Comparison of ENCODE assay signal across 18 cellular contexts in genomic region chr18:27952741-27953140, GRCh38.
A peak's percentile ranks its signal among the peaks of the same experiment; 100 is the strongest.
DNase-seq lines count a peak whose midpoint lies in the region; ATAC-seq, FAIRE-seq and TF ChIP-seq lines count a peak whose summit lies in the region.
"Had no signal": no experiment of that assay in that cellular context is flagged by ENCODE, and none has a peak within 500 bp of the region (broad histone marks: within the 10 kb centered on the region; RNA-seq: fewer than 3 reads in every experiment).

No MANE protein-coding gene starts in this region.

- ATAC-seq in HepG2 (no peak), right lobe of liver (no peak), HG02623 (IDR thresholded peaks at IDR 0.05; ENCODE audit: unreplicated experiment) (no peak), HG02852 (IDR thresholded peaks at IDR 0.05; ENCODE audit: unreplicated experiment) (no peak)
- ATAC-seq: CD8-positive, alpha-beta T cell had no signal

- DNase-seq in HepG2 (ENCODE audit: low spot score) (peak; percentile 16), right lobe of liver (no peak), LoVo (ENCODE audit: low spot score) (peak; percentile 18), dorsolateral prefrontal cortex (no peak), smooth muscle cell (lab: John Stamatoyannopoulos, UW; ENCODE audit: unreplicated experiment) (no peak), head of caudate nucleus (no peak)
- DNase-seq: CD8-positive, alpha-beta T cell; COR-L47; GDM1; H9; KG1 had no signal

- no peaks in the 10 kb centered on the region for H4K20me1 ChIP-seq in HepG2 (ENCODE audit: insufficient read depth, low read length)
- no peaks in the 10 kb centered on the region for H4K20me1 ChIP-seq in smooth muscle cell (ENCODE audit: low read depth)
- H4K20me1 ChIP-seq: BLaER1 treated with 17β-estradiol and CSF1 and Interleukin-3, amounts not matched to agents 10 nM and 100 nM had no signal

- H3K36me3 ChIP-seq in HepG2 (replicated peaks in 1 of 2; ENCODE audit: control insufficient read depth in 1 of 2, insufficient read depth in 2 of 2, low read length in 2 of 2) (peaks cover 6% of the 10 kb centered on the region in 2 experiments; a peak in 3 of 5 replicates), right lobe of liver (peaks cover 0 to 7% (median 0%) of the 10 kb centered on the region in 4 donors), smooth muscle cell (ENCODE audit: low read depth) (peaks cover 6% of the 10 kb centered on the region)
- H3K36me3 ChIP-seq: BLaER1 treated with 17β-estradiol and CSF1 and Interleukin-3, amounts not matched to agents 10 nM and 100 nM had no signal

- H3K9ac ChIP-seq in HepG2 (ENCODE audit: insufficient read depth, low read depth, low read length) (no peak overlapping the region), smooth muscle cell (ENCODE audit: low read depth) (no peak overlapping the region)
- H3K9ac ChIP-seq: BLaER1 treated with 17β-estradiol and CSF1 and Interleukin-3, amounts not matched to agents 10 nM and 100 nM had no signal

- intact Hi-C loops in HepG2 (cut with micrococcal nuclease; ENCODE audit: unreplicated experiment): no loop called here
- intact Hi-C loops in right lobe of liver (cut with DNase I): no loop called here
- intact Hi-C loops in dorsolateral prefrontal cortex (cut with DNase I): no loop called here
- intact Hi-C loops in head of caudate nucleus (cut with DNase I): no loop called here

- no peak for TF ChIP-seq RAD21 in HepG2 (CRISPR knock-in tag; IDR thresholded peaks at IDR 0.05)

- BruUV-seq in HepG2 (replicated peaks; lab: Mats Ljungman, UMichigan): no TSS peak

- CTCF ChIA-PET in HepG2 (lab: Yijun Ruan, JAX; ENCODE audit: low intra/inter-chr PET ratio, low total read pairs): no interaction called here

- H2AFZ ChIP-seq in HepG2 (ENCODE audit: low read length) (no peak overlapping the region), smooth muscle cell (ENCODE audit: low read depth) (no peak overlapping the region)

- TF ChIP-seq EP300 in HepG2 (IDR thresholded peaks at IDR 0.05; ENCODE audit: low read depth in 2 of 2, low read length in 2 of 2): no peak
- TF ChIP-seq EP300 in HepG2 (CRISPR knock-in tag; IDR thresholded peaks at IDR 0.05; ENCODE audit: borderline replicate concordance): no peak

- POLR2A ChIA-PET in HepG2 (lab: Yijun Ruan, JAX): no interaction called here

- H3F3A ChIP-seq in smooth muscle cell (ENCODE audit: low read depth): peaks cover 30% of the 10 kb centered on the region

- H3K27me3 ChIP-seq in HepG2 (ENCODE audit: control insufficient read depth in 1 of 2, insufficient read depth in 2 of 2, low read length in 2 of 2) (no peaks in the 10 kb centered on the region), right lobe of liver (no peaks in the 10 kb centered on the region), dorsolateral prefrontal cortex (no peaks in the 10 kb centered on the region), smooth muscle cell (ENCODE audit: low read depth) (no peaks in the 10 kb centered on the region)
- H3K27me3 ChIP-seq: BLaER1 treated with 17β-estradiol and CSF1 and Interleukin-3, amounts not matched to agents 10 nM and 100 nM had no signal

- H3K9me3 ChIP-seq in HepG2 (ENCODE audit: low read length) (no peaks in the 10 kb centered on the region), right lobe of liver (no peaks in the 10 kb centered on the region), smooth muscle cell (replicated peaks; ENCODE audit: low read depth) (no peaks in the 10 kb centered on the region)
- H3K9me3 ChIP-seq: BLaER1 treated with 17β-estradiol and CSF1 and Interleukin-3, amounts not matched to agents 10 nM and 100 nM had no signal

- in situ Hi-C loops in HepG2 (cut with HindIII; ENCODE audit: extremely low pct_ligation_motif_present, low pct_unique_long_range_greater_than_20kb): no loop called here

- H3K4me1 ChIP-seq in HepG2 (ENCODE audit: insufficient read depth, low read length): no peaks in the 10 kb centered on the region
- H3K4me1 ChIP-seq in right lobe of liver: no peaks in the 10 kb centered on the region
- H3K4me1 ChIP-seq in smooth muscle cell (ENCODE audit: low read depth): peaks cover 48% of the 10 kb centered on the region

- H3K27ac ChIP-seq in HepG2 (ENCODE audit: extremely low read length, insufficient read depth, low read length) (no peak overlapping the region), right lobe of liver (no peak overlapping the region), dorsolateral prefrontal cortex (peak overlapping the region in 35 of 59 donors; percentile 1 to 78 (median 53)), smooth muscle cell (ENCODE audit: low read depth) (peak overlapping the region; percentile 85)
- H3K27ac ChIP-seq: BLaER1 treated with 17β-estradiol and CSF1 and Interleukin-3, amounts not matched to agents 10 nM and 100 nM had no signal

- H3K79me2 ChIP-seq in HepG2 (ENCODE audit: insufficient read depth, low read length) (no peaks in the 10 kb centered on the region), smooth muscle cell (ENCODE audit: low read depth) (peaks cover 5% of the 10 kb centered on the region)

- no peak overlapping the region for H3K4me3 ChIP-seq in HepG2 (replicated peaks in 1 of 3; ENCODE audit: insufficient read depth in 1 of 3, low read depth in 2 of 3, low read length in 3 of 3)
- H3K4me3 ChIP-seq in right lobe of liver: no peak overlapping the region
- H3K4me3 ChIP-seq in dorsolateral prefrontal cortex: no peak overlapping the region
- no peak overlapping the region for H3K4me3 ChIP-seq in smooth muscle cell
- H3K4me3 ChIP-seq: BLaER1 treated with 17β-estradiol and CSF1 and Interleukin-3, amounts not matched to agents 10 nM and 100 nM had no signal

- FAIRE-seq in HepG2 (lab: Jason Lieb, UNC): no peak
- FAIRE-seq: GM12892, GM18507, H1, HTR-8/SVneo had no signal

- no peak for TF ChIP-seq CTCF in HepG2 (CRISPR knock-in tag; IDR thresholded peaks at IDR 0.05)
- no peak for TF ChIP-seq CTCF in right lobe of liver (IDR thresholded peaks at IDR 0.05)
- no peak for TF ChIP-seq CTCF in dorsolateral prefrontal cortex (IDR thresholded peaks at IDR 0.05 in 54 of 56, conservative IDR thresholded peaks at IDR 0.05 in 2 of 56; ENCODE audit: low read depth in 1 of 56, partially characterized antibody in 56 of 56)
- no peak for TF ChIP-seq CTCF in smooth muscle cell (IDR thresholded peaks at IDR 0.05; ENCODE audit: borderline replicate concordance, insufficient read depth, poor library complexity, severe bottlenecking)

- TF ChIP-seq POLR2A in HepG2 (IDR thresholded peaks at IDR 0.05; ENCODE audit: insufficient read depth in 1 of 2, low read depth in 2 of 2, low read length in 2 of 2) (no peak), right lobe of liver (IDR thresholded peaks at IDR 0.05) (no peak)

- no peak overlapping the region for H3K4me2 ChIP-seq in HepG2 (ENCODE audit: low read depth, low read length)
- H3K4me2 ChIP-seq in smooth muscle cell: no peak overlapping the region
- H3K4me2 ChIP-seq: BLaER1 treated with 17β-estradiol and CSF1 and Interleukin-3, amounts not matched to agents 10 nM and 100 nM had no signal

TF ChIP-seq in HepG2, 621 proteins besides CTCF, POLR2A, EP300 and RAD21:
- TF ChIP-seq ZNF30 (CRISPR knock-in tag; IDR thresholded peaks at IDR 0.05): no peak
- TF ChIP-seq BATF2 (CRISPR knock-in tag; IDR thresholded peaks at IDR 0.05): no peak
- no peak for TF ChIP-seq NR1H2 (CRISPR knock-in tag; IDR thresholded peaks at IDR 0.05; ENCODE audit: borderline replicate concordance, low read depth)
- TF ChIP-seq ZFP62 (CRISPR knock-in tag; IDR thresholded peaks at IDR 0.05): no peak
- no peak for TF ChIP-seq DR1 (CRISPR knock-in tag; IDR thresholded peaks at IDR 0.05)
- TF ChIP-seq ZBTB37 (CRISPR knock-in tag; IDR thresholded peaks at IDR 0.05): no peak
- no peak for TF ChIP-seq SUZ12 (IDR thresholded peaks at IDR 0.05; ENCODE audit: low read depth, low read length)
- TF ChIP-seq NCOA2 (CRISPR knock-in tag; IDR thresholded peaks at IDR 0.05): no peak
- TF ChIP-seq ZNF326 (CRISPR knock-in tag; IDR thresholded peaks at IDR 0.05; ENCODE audit: borderline replicate concordance): no peak
- TF ChIP-seq HNRNPK (IDR thresholded peaks at IDR 0.05; ENCODE audit: low read depth, low read length, poor library complexity, severe bottlenecking): no peak
- no peak for TF ChIP-seq NPAS2 (CRISPR knock-in tag; IDR thresholded peaks at IDR 0.05; ENCODE audit: borderline replicate concordance)
- TF ChIP-seq MXD3 (CRISPR knock-in tag; IDR thresholded peaks at IDR 0.05): no peak
- TF ChIP-seq YEATS4 (CRISPR knock-in tag; IDR thresholded peaks at IDR 0.05; ENCODE audit: borderline replicate concordance): no peak
- no peak for TF ChIP-seq ZFP1 (CRISPR knock-in tag; IDR thresholded peaks at IDR 0.05)
- TF ChIP-seq ZNF34 (CRISPR knock-in tag; IDR thresholded peaks at IDR 0.05; ENCODE audit: borderline replicate concordance): no peak
- TF ChIP-seq ZNF790 (CRISPR knock-in tag; IDR thresholded peaks at IDR 0.05; ENCODE audit: borderline replicate concordance): no peak
- TF ChIP-seq MTA1 (CRISPR knock-in tag; IDR thresholded peaks at IDR 0.05; ENCODE audit: borderline replicate concordance): no peak

Comparison
In these comparisons a context has a peak if more than half of its experiments do, and no peak if none do; other contexts are left out.
1. DNase-seq: peak in HepG2 (single experiment) and LoVo (single experiment); none in right lobe of liver (0 of 3), dorsolateral prefrontal cortex (0 of 10), smooth muscle cell (single experiment) and head of caudate nucleus (0 of 42).
2. H3K27ac ChIP-seq: peak in dorsolateral prefrontal cortex (35 of 59) and smooth muscle cell (single experiment); none in HepG2 (single experiment) and right lobe of liver (0 of 3).